In the genomic region with DNA sequence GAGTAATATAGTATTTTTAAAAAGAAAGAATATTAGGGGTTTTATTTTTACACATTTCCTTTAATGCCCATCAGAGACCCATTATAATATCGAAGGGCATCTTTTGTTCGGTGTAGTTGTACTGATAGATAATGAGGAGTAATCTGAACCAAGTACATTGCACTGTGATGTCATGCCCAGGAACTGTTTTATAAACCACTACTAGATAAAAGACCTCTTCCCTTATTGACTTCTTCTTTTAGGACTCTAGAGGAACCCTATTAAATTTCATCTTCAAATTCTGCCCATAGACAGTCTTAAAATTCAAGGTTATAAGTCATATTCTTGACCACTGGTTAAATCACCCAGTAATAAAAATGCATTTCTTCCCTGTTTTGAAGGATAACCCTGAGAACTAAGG, we compare ENCODE assay signal across 22 cellular contexts.
"Had no signal": no experiment of that assay in that cellular context is flagged by ENCODE, and none has a peak within 500 bp of the region (broad histone marks: within the 10 kb centered on the region; RNA-seq: fewer than 3 reads in every experiment).

No MANE protein-coding gene starts in this region.

- ATAC-seq: foreskin keratinocyte; gastroesophageal sphincter; heart left ventricle; left cardiac atrium; left lung; mucosa of descending colon; naive thymus-derived CD8-positive, alpha-beta T cell; sciatic nerve; stimulated activated effector memory CD8-positive, alpha-beta T cell treated with anti-CD3 and anti-CD28 coated beads, Interleukin-12 subunit alpha, Interleukin-12 subunit beta, amount 100 ng/mL, for 72 hours had no signal

- DNase-seq: dermis blood vessel endothelial cell; effector memory CD4-positive, alpha-beta T cell; foreskin keratinocyte; heart left ventricle; hippocampal formation; left cardiac atrium; left lung; mesenchymal stem cell; mucosa of descending colon; naive thymus-derived CD8-positive, alpha-beta T cell; nephron progenitor cell; nucleus accumbens; stimulated activated CD4-positive, alpha-beta T cell treated with anti-CD3 and anti-CD28 coated beads, Interleukin-12 subunit alpha, Interleukin-12 subunit beta, amount 100 ng/mL, for 4 hours; stimulated activated CD4-positive, alpha-beta T cell treated with anti-CD3 and anti-CD28 coated beads, Interleukin-1b, Interleukin-23, amount 100 ng/mL, for 48 hours; stimulated activated CD4-positive, alpha-beta T cell treated with anti-CD3 and anti-CD28 coated beads, Interleukin-4, amount 100 ng/mL, for 24 hours; stimulated activated naive CD4-positive, alpha-beta T cell treated with Interleukin-2 at 50 U/mL for 16 hours; stomach; thyroid gland; trophoblast cell had no signal
